Comparison of ENCODE assay signal across 12 cellular contexts in the genomic region with DNA sequence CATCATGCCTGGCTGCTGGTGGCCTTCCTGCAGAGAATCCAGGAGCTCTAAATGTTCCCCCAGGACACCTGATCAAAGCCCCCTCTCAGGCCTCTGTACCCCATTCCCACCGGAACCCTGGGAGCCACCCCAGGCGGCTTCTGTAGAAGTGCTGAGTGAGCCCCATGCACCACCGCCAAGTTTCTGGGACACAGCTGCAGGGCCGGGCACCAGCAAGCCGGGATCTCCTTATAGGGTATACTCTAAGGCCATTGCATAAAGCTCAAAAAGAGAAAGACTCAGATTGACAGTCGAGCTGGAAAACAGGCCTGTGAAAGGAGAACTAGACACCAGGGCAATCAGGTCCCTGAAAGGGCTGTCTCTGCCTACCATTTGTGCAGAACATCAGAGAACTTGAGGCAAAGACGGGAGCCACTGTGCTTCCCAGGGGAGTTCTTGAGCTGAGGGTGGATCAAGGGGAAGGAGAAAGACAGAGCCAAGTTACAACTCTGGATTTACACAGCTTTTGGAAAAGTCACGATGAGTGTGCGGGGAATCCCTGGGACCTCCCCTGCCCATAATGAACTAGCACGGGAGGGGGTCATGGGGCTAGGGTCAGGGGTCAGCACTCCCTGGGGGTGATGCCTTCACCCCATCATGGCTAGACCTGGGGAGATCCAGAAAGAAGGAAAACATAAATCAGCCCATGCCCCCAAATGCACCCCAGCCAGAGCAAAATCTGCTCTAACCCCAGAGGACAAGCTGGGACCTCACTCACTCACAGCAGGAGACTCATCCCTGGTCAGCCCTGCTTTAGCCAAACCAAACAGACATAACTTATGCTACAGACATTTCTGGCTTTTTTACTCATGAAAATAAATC. TPM values are rescaled to one million over a fixed set of nuclear protein-coding genes. Genes with fewer than 3 reads are reported as not detected.
DNase-seq lines count a peak whose midpoint lies in the region; TF ChIP-seq lines count a peak whose summit lies in the region.
"Had no signal": no experiment of that assay in that cellular context is flagged by ENCODE, and none has a peak within 500 bp of the region (broad histone marks: within the 10 kb centered on the region; RNA-seq: fewer than 3 reads in every experiment).

No MANE protein-coding gene starts in this region.

- no peak for TF ChIP-seq POLR2A in transverse colon (IDR thresholded peaks at IDR 0.05)

- no peaks in the 10 kb centered on the region for H3K36me3 ChIP-seq in transverse colon
- no peaks in the 10 kb centered on the region for H3K36me3 ChIP-seq in smooth muscle cell (ENCODE audit: low read depth)
- H3K36me3 ChIP-seq: neutrophil had no signal

- no peak for DNase-seq in activated naive CD4-positive, alpha-beta T cell treated with Interleukin-2 at 50 U/mL for 16 hours
- DNase-seq in amniotic epithelial cell (ENCODE audit: low read depth) (peak; percentile 9), left kidney (ENCODE audit: low read depth, low spot score) (peak; percentile 9), transverse colon (no peak), GM10248 (ENCODE audit: extremely low spot score) (no peak), smooth muscle cell (lab: John Stamatoyannopoulos, UW; ENCODE audit: unreplicated experiment) (no peak)
- DNase-seq in stimulated activated CD4-positive, alpha-beta T cell treated with anti-CD3 and anti-CD28 coated beads, Interleukin-4, amount 100 ng/mL, for 1 hour, result no peak
- DNase-seq: C1 segment of cervical spinal cord, NCI-H1417 had no signal

- no peak for TF ChIP-seq EP300 in transverse colon (IDR thresholded peaks at IDR 0.05; ENCODE audit: low read depth)

- H3K4me3 Mint-ChIP-seq in activated naive CD4-positive, alpha-beta T cell treated with anti-CD3 and anti-CD28 coated beads, Interleukin-2, amount 50 U/mL, for 24 hours, result no peak overlapping the region
- H3K4me3 Mint-ChIP-seq: dendritic cell treated with granulocyte-macrophage colony-stimulating factor and Interleukin-4, amounts not matched to agents 40 ng/mL and 50 ng/mL, for 4 days had no signal

- H3K4me2 ChIP-seq in smooth muscle cell, result no peak overlapping the region

- 69 to 100% methylated on average over 1 to 10 of the region's 10 CpGs for WGBS in transverse colon (ENCODE audit: low coverage in 1 of 2), 2 donors
- WGBS in smooth muscle cell (ENCODE audit: low lambda C conversion rate), result 79% methylated on average over 10 of the region's 10 CpGs

- peaks cover 52% of the 10 kb centered on the region for H3K4me1 Mint-ChIP-seq in activated naive CD4-positive, alpha-beta T cell treated with anti-CD3 and anti-CD28 coated beads, Interleukin-2, amount 50 U/mL, for 24 hours

- H3K4me3 ChIP-seq in transverse colon (no peak overlapping the region), smooth muscle cell (no peak overlapping the region)

- no peaks in the 10 kb centered on the region for H3K79me2 ChIP-seq in smooth muscle cell (ENCODE audit: low read depth)

- H3K27me3 ChIP-seq in transverse colon, result no peaks in the 10 kb centered on the region
- H3K27me3 ChIP-seq in smooth muscle cell (ENCODE audit: low read depth), result no peaks in the 10 kb centered on the region
- H3K27me3 ChIP-seq: neutrophil had no signal

- no peak overlapping the region for H3K9ac ChIP-seq in smooth muscle cell (ENCODE audit: low read depth)

- in situ Hi-C loops in transverse colon (cut with MboI; ENCODE audit: low pct_ligation_motif_present in 1 of 4, low pct_unique_long_range_greater_than_20kb in 1 of 4, low sequenced_read_pairs in 3 of 4), result no loop called here

- H3K9me3 ChIP-seq in transverse colon, result no peaks in the 10 kb centered on the region
- no peaks in the 10 kb centered on the region for H3K9me3 ChIP-seq in smooth muscle cell (replicated peaks; ENCODE audit: low read depth)
- H3K9me3 ChIP-seq: neutrophil had no signal

- H3K4me1 ChIP-seq in transverse colon, result peaks cover 18 to 60% (median 33%) of the 10 kb centered on the region in 4 donors
- no peaks in the 10 kb centered on the region for H3K4me1 ChIP-seq in smooth muscle cell (ENCODE audit: low read depth)

- peak overlapping the region; percentile 39 for H3K27ac Mint-ChIP-seq in activated naive CD4-positive, alpha-beta T cell treated with anti-CD3 and anti-CD28 coated beads, Interleukin-2, amount 50 U/mL, for 24 hours
- H3K27ac Mint-ChIP-seq: dendritic cell treated with granulocyte-macrophage colony-stimulating factor and Interleukin-4, amounts not matched to agents 40 ng/mL and 50 ng/mL, for 4 days had no signal

- H3K27ac ChIP-seq in transverse colon (peak overlapping the region; percentile 36 to 78 (median 74)), smooth muscle cell (ENCODE audit: low read depth) (no peak overlapping the region)
- H3K27ac ChIP-seq: neutrophil had no signal

- CTCF ChIA-PET in GM10248 (lab: Yijun Ruan, JAX), result interaction anchor here (1.0 to 3.9 kb wide), 5 partner anchors 24 to 52 kb away, joined by 3 to 20 read pairs (median 4); no protein-coding TSS in a partner anchor

- POLR2A ChIA-PET in GM10248 (lab: Yijun Ruan, JAX), result no interaction called here

- no peaks in the 10 kb centered on the region for H3K36me3 Mint-ChIP-seq in activated naive CD4-positive, alpha-beta T cell treated with anti-CD3 and anti-CD28 coated beads, Interleukin-2, amount 50 U/mL, for 24 hours

- H3F3A ChIP-seq in smooth muscle cell (ENCODE audit: low read depth), result no peaks in the 10 kb centered on the region

- no peaks in the 10 kb centered on the region for H3K27me3 Mint-ChIP-seq in activated naive CD4-positive, alpha-beta T cell treated with anti-CD3 and anti-CD28 coated beads, Interleukin-2, amount 50 U/mL, for 24 hours
- H3K27me3 Mint-ChIP-seq: dendritic cell treated with granulocyte-macrophage colony-stimulating factor and Interleukin-4, amounts not matched to agents 40 ng/mL and 50 ng/mL, for 4 days had no signal

- H4K20me1 ChIP-seq in smooth muscle cell (ENCODE audit: low read depth), result peaks cover 8% of the 10 kb centered on the region

- TF ChIP-seq CTCF in transverse colon (IDR thresholded peaks at IDR 0.05) (no peak), GM10248 (IDR thresholded peaks at IDR 0.05; ENCODE audit: control extremely low read depth, extremely low read depth, low read depth, missing control alignments) (no peak), smooth muscle cell (IDR thresholded peaks at IDR 0.05; ENCODE audit: borderline replicate concordance, insufficient read depth, poor library complexity, severe bottlenecking) (no peak)

- intact Hi-C loops in transverse colon (cut with DNase I; ENCODE audit: low total_unique reads), result loop anchor here (10.0 kb wide), 1 partner anchor 460 kb away; no protein-coding TSS in a partner anchor

- H2AFZ ChIP-seq in smooth muscle cell (ENCODE audit: low read depth), result no peak overlapping the region

- H3K9me3 Mint-ChIP-seq in activated naive CD4-positive, alpha-beta T cell treated with anti-CD3 and anti-CD28 coated beads, Interleukin-2, amount 50 U/mL, for 24 hours, result no peaks in the 10 kb centered on the region
- H3K9me3 Mint-ChIP-seq: dendritic cell treated with granulocyte-macrophage colony-stimulating factor and Interleukin-4, amounts not matched to agents 40 ng/mL and 50 ng/mL, for 4 days had no signal

RNA-seq across cellular contexts. Expression of a gene that starts 51.1 kb away (rescaled TPM):
- total RNA-seq in transverse colon (100 to 1,000 TPM in 3 of 4 donors, 10 to 100 TPM in 1; 64.8 to 235 (median 128) TPM), smooth muscle cell (9.2 and 17.6 TPM in 2 replicates)
- 13.3 and 14.2 TPM in 2 replicates for polyA plus RNA-seq in smooth muscle cell

Comparison
In these comparisons a context has a peak if more than half of its experiments do, and no peak if none do; other contexts are left out.
1. DNase-seq: peak in amniotic epithelial cell (single experiment) and left kidney (single experiment); none in activated naive CD4-positive, alpha-beta T cell treated with Interleukin-2 at 50 U/mL for 16 hours (single experiment), transverse colon (single experiment), GM10248 (single experiment), smooth muscle cell (single experiment) and stimulated activated CD4-positive, alpha-beta T cell treated with anti-CD3 and anti-CD28 coated beads, Interleukin-4, amount 100 ng/mL, for 1 hour (single experiment).